ENCODE assay signal across 14 cellular contexts in genomic region chr3:105812194-105812586, GRCh38. TPM values are rescaled to one million over a fixed set of nuclear protein-coding genes. Genes with fewer than 3 reads are reported as not detected.
A peak's percentile ranks its signal among the peaks of the same experiment; 100 is the strongest.
DNase-seq lines count a peak whose midpoint lies in the region; ATAC-seq and TF ChIP-seq lines count a peak whose summit lies in the region.
"Had no signal": no experiment of that assay in that cellular context is flagged by ENCODE, and none has a peak within 500 bp of the region (broad histone marks: within the 10 kb centered on the region; RNA-seq: fewer than 3 reads in every experiment).

No MANE protein-coding gene starts in this region.

- H3K9me3 ChIP-seq in Panc1 (ENCODE audit: control insufficient read depth, insufficient read depth, low read depth, low read length) = no peaks in the 10 kb centered on the region
- H3K9me3 ChIP-seq: lower lobe of right lung had no signal

- no TSS peak for BruUV-seq in Panc1 (replicated peaks; lab: Mats Ljungman, UMichigan)

- DNase-seq in activated naive CD8-positive, alpha-beta T cell treated with anti-CD3 and anti-CD28 coated beads for 36 hours = no peak
- DNase-seq in Panc1 (ENCODE audit: low read depth, low spot score) = no peak
- no peak for DNase-seq in epithelial cell of prostate (ENCODE audit: low read depth, low spot score)
- no peak for DNase-seq in stimulated activated effector memory CD8-positive, alpha-beta T cell treated with anti-CD3 and anti-CD28 coated beads, Interleukin-12 subunit alpha, Interleukin-12 subunit beta, amount 100 ng/mL, for 72 hours (ENCODE audit: low spot score in 2 of 2)
- no peak for DNase-seq in CD1c-positive myeloid dendritic cell (ENCODE audit: extremely low spot score)
- DNase-seq in NCI-H2171 (lab: John Stamatoyannopoulos, UW) = no peak
- DNase-seq: aorta; effector CD8-positive, alpha-beta T cell; lower lobe of right lung; stimulated activated naive CD4-positive, alpha-beta T cell had no signal

- no peak overlapping the region for H3K4me3 ChIP-seq in Panc1 (ENCODE audit: low read depth in 2 of 2, low read length in 2 of 2)
- H3K4me3 ChIP-seq: lower lobe of right lung, PC-9 had no signal

- POLR2A ChIA-PET in Panc1 (lab: Charles Lee) = no interaction called here

- peak overlapping the region; percentile 73 for H3K27ac Mint-ChIP-seq in activated naive CD8-positive, alpha-beta T cell
- H3K27ac Mint-ChIP-seq in activated naive CD8-positive, alpha-beta T cell treated with anti-CD3 and anti-CD28 coated beads for 36 hours = no peak overlapping the region
- peak overlapping the region; percentile 27 for H3K27ac Mint-ChIP-seq in stimulated activated effector memory CD8-positive, alpha-beta T cell treated with anti-CD3 and anti-CD28 coated beads, Interleukin-12 subunit alpha, Interleukin-12 subunit beta, amount 100 ng/mL, for 72 hours

- no peaks in the 10 kb centered on the region for H3K27me3 Mint-ChIP-seq in activated naive CD8-positive, alpha-beta T cell
- H3K27me3 Mint-ChIP-seq in activated naive CD8-positive, alpha-beta T cell treated with anti-CD3 and anti-CD28 coated beads for 36 hours = no peaks in the 10 kb centered on the region

- H3K4me3 Mint-ChIP-seq in activated naive CD8-positive, alpha-beta T cell = no peak overlapping the region
- no peak overlapping the region for H3K4me3 Mint-ChIP-seq in activated naive CD8-positive, alpha-beta T cell treated with anti-CD3 and anti-CD28 coated beads for 36 hours
- H3K4me3 Mint-ChIP-seq in stimulated activated effector memory CD8-positive, alpha-beta T cell treated with anti-CD3 and anti-CD28 coated beads, Interleukin-12 subunit alpha, Interleukin-12 subunit beta, amount 100 ng/mL, for 72 hours = no peak overlapping the region

- CTCF ChIA-PET in Panc1 (lab: Charles Lee) = no interaction called here

- H3K27ac ChIP-seq in Panc1 (ENCODE audit: low read length) (no peak overlapping the region), epithelial cell of prostate (peak overlapping the region; percentile 19)
- H3K27ac ChIP-seq: lower lobe of right lung, parathyroid adenoma, PC-9 had no signal

- in situ Hi-C loops in Panc1 (cut with HindIII; ENCODE audit: low pct_unique_long_range_greater_than_20kb, low sequenced_read_pairs) = no loop called here

- TF ChIP-seq CTCF in Panc1 (IDR thresholded peaks at IDR 0.05) = no peak

- ATAC-seq in Panc1 (peak; percentile 76; the same call in 1 of the 2 replicates), HG03135 (IDR thresholded peaks at IDR 0.05; ENCODE audit: unreplicated experiment) (no peak)
- ATAC-seq in stimulated activated effector memory CD8-positive, alpha-beta T cell treated with anti-CD3 and anti-CD28 coated beads, Interleukin-12 subunit alpha, Interleukin-12 subunit beta, amount 100 ng/mL, for 72 hours = no peak
- ATAC-seq: lower lobe of right lung had no signal

- no peaks in the 10 kb centered on the region for H3K27me3 ChIP-seq in Panc1 (ENCODE audit: control insufficient read depth, insufficient read depth, low read length)

- H3K36me3 ChIP-seq in Panc1 (ENCODE audit: control insufficient read depth, insufficient read depth, low read length) = no peaks in the 10 kb centered on the region
- H3K36me3 ChIP-seq: lower lobe of right lung had no signal

- H3K4me1 Mint-ChIP-seq in activated naive CD8-positive, alpha-beta T cell (ENCODE audit: low read depth) = peaks cover 74% of the 10 kb centered on the region
- H3K4me1 Mint-ChIP-seq in activated naive CD8-positive, alpha-beta T cell treated with anti-CD3 and anti-CD28 coated beads for 36 hours = peaks cover 57% of the 10 kb centered on the region
- peaks cover 63% of the 10 kb centered on the region for H3K4me1 Mint-ChIP-seq in stimulated activated effector memory CD8-positive, alpha-beta T cell treated with anti-CD3 and anti-CD28 coated beads, Interleukin-12 subunit alpha, Interleukin-12 subunit beta, amount 100 ng/mL, for 72 hours

- peaks cover 31% of the 10 kb centered on the region for H3K36me3 Mint-ChIP-seq in activated naive CD8-positive, alpha-beta T cell
- peaks cover 57% of the 10 kb centered on the region for H3K36me3 Mint-ChIP-seq in activated naive CD8-positive, alpha-beta T cell treated with anti-CD3 and anti-CD28 coated beads for 36 hours
- H3K36me3 Mint-ChIP-seq in stimulated activated effector memory CD8-positive, alpha-beta T cell treated with anti-CD3 and anti-CD28 coated beads, Interleukin-12 subunit alpha, Interleukin-12 subunit beta, amount 100 ng/mL, for 72 hours = peaks cover 66% of the 10 kb centered on the region

- intact Hi-C loops in Panc1 (cut with micrococcal nuclease; ENCODE audit: unreplicated experiment) = no loop called here

- H3K4me1 ChIP-seq in Panc1 (ENCODE audit: control insufficient read depth, insufficient read depth, low read length) = no peaks in the 10 kb centered on the region
- H3K4me1 ChIP-seq: parathyroid adenoma had no signal

- peaks cover 3% of the 10 kb centered on the region for H3K9me3 Mint-ChIP-seq in activated naive CD8-positive, alpha-beta T cell (ENCODE audit: low read depth)
- H3K9me3 Mint-ChIP-seq in activated naive CD8-positive, alpha-beta T cell treated with anti-CD3 and anti-CD28 coated beads for 36 hours = peaks cover 8% of the 10 kb centered on the region
- no peaks in the 10 kb centered on the region for H3K9me3 Mint-ChIP-seq in stimulated activated effector memory CD8-positive, alpha-beta T cell treated with anti-CD3 and anti-CD28 coated beads, Interleukin-12 subunit alpha, Interleukin-12 subunit beta, amount 100 ng/mL, for 72 hours

RNA-seq across cellular contexts. Expression of gene CBLB, which starts 56.6 kb away (rescaled TPM):
- 10 to 100 TPM; 95.1 to 97.3 TPM for total RNA-seq in activated naive CD8-positive, alpha-beta T cell treated with anti-CD3 and anti-CD28 coated beads for 36 hours
- total RNA-seq in Panc1 (2021; ENCODE audit: unreplicated experiment) = 8.6 TPM
- 4.2 TPM for polyA plus RNA-seq in Panc1 (2012; ENCODE audit: insufficient read length)
